In the genomic region with DNA sequence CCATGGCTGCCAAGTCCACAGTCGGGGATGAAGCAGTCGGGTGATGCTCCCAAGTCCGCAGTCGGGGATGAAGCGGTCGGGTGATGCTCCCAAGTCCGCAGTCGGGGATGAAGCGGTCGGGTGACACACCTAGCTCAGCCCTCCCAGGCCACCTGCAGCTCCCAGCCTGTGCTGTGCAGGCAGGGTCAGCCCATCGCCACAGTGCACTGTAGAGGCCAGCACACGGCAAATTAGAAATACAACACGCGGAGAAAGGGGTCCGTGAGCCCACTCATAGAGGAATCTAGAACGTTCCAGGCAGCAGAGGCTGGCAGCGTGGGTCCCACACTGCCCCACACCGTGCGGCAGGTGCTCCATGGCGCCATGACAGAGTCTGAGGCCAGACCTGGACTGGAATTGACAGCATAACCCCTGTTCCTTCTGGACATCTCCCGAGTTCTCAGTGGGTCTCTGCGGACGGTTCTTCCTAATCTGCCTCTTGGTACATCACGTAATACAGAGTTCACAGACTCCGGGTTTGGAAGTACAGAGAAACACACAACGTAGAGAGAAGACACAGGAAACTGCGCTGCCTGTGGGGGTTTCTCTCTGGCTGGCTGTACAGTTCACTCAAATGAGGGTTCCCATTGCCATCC, we compare ENCODE assay signal across 14 cellular contexts.
"Had no signal": no experiment of that assay in that cellular context is flagged by ENCODE, and none has a peak within 500 bp of the region (broad histone marks: within the 10 kb centered on the region; RNA-seq: fewer than 3 reads in every experiment).

No MANE protein-coding gene starts in this region.

- H3K27me3 Mint-ChIP-seq: natural killer cell treated with Interleukin-12 subunit alpha and Interleukin-12 subunit beta and Interleukin-15 and Interleukin-18, amount 100 ng/mL, for 72 hours had no signal

- H3K36me3 ChIP-seq: pancreas had no signal

- ATAC-seq: esophagus mucosa; left colon; natural killer cell treated with Interleukin-12 subunit alpha and Interleukin-12 subunit beta and Interleukin-15 and Interleukin-18, amount 100 ng/mL, for 72 hours had no signal

- H3K4me1 ChIP-seq: pancreas had no signal

- H3K27ac ChIP-seq: dorsolateral prefrontal cortex, pancreas, skin epidermis had no signal

- H3K9me3 ChIP-seq: pancreas had no signal

- H3K36me3 Mint-ChIP-seq: natural killer cell treated with Interleukin-12 subunit alpha and Interleukin-12 subunit beta and Interleukin-15 and Interleukin-18, amount 100 ng/mL, for 72 hours had no signal

- H3K9me3 Mint-ChIP-seq: activated naive CD4-positive, alpha-beta T cell treated with anti-CD3 and anti-CD28 coated beads, Interleukin-2, amount 50 U/mL, for 72 hours; natural killer cell treated with Interleukin-12 subunit alpha and Interleukin-12 subunit beta and Interleukin-15 and Interleukin-18, amount 100 ng/mL, for 72 hours; T-helper 1 cell treated with Interleukin-12 subunit alpha and Interleukin-12 subunit beta and Interleukin-4 antibody, amounts not matched to agents 30 μg/mL and 1 μg/mL, for 36 hours had no signal

- H3K27ac Mint-ChIP-seq: natural killer cell treated with Interleukin-12 subunit alpha and Interleukin-12 subunit beta and Interleukin-15 and Interleukin-18, amount 100 ng/mL, for 72 hours; T-helper 1 cell treated with Interleukin-12 subunit alpha and Interleukin-12 subunit beta and Interleukin-4 antibody, amounts not matched to agents 30 μg/mL and 1 μg/mL, for 36 hours had no signal

- H3K4me3 ChIP-seq: dorsolateral prefrontal cortex, pancreas, skin epidermis had no signal

- DNase-seq: activated CD4-positive, alpha-beta T cell treated with anti-CD3 and anti-CD28 coated beads, Interleukin-2, amount 50 U/mL, for 48 hours; activated CD4-positive, CD25-positive, alpha-beta regulatory T cell; anterior cingulate cortex; hypothalamus; retina; SHP77 treated with DMSO at 0.1 percent for 48 hours had no signal

- H3K27me3 ChIP-seq: pancreas had no signal

- H3K4me3 Mint-ChIP-seq: natural killer cell treated with Interleukin-12 subunit alpha and Interleukin-12 subunit beta and Interleukin-15 and Interleukin-18, amount 100 ng/mL, for 72 hours; T-helper 1 cell treated with Interleukin-12 subunit alpha and Interleukin-12 subunit beta and Interleukin-4 antibody, amounts not matched to agents 30 μg/mL and 1 μg/mL, for 36 hours had no signal
